In genomic region chr10:95458824-95459223, GRCh38 we compare ENCODE assay signal across 32 cellular contexts.
A peak's percentile ranks its signal among the peaks of the same experiment; 100 is the strongest.
DNase-seq lines count a peak whose midpoint lies in the region; ATAC-seq, FAIRE-seq and TF ChIP-seq lines count a peak whose summit lies in the region.
"Had no signal": no experiment of that assay in that cellular context is flagged by ENCODE, and none has a peak within 500 bp of the region (broad histone marks: within the 10 kb centered on the region; RNA-seq: fewer than 3 reads in every experiment).

No MANE protein-coding gene starts in this region.

- no peak overlapping the region for H3K4me3 Mint-ChIP-seq in GM23338
- H3K4me3 Mint-ChIP-seq: activated naive CD4-positive, alpha-beta T cell treated with anti-CD3 and anti-CD28 coated beads, Interleukin-2, amount 50 U/mL, for 24 hours; CD4-positive, CD25-positive, alpha-beta regulatory T cell; central memory CD8-positive, alpha-beta T cell; immature natural killer cell; stimulated activated effector memory CD8-positive, alpha-beta T cell treated with anti-CD3 and anti-CD28 coated beads, Interleukin-12 subunit alpha, Interleukin-12 subunit beta, amount 100 ng/mL, for 72 hours had no signal

- TF ChIP-seq RAD21 in HepG2 (CRISPR knock-in tag; IDR thresholded peaks at IDR 0.05): no peak

- BruUV-seq in HepG2 (replicated peaks; lab: Mats Ljungman, UMichigan): no TSS peak

- H3F3A ChIP-seq in GM23338 (replicated peaks; ENCODE audit: low read depth): no peaks in the 10 kb centered on the region

- intact Hi-C loops in HepG2 (cut with micrococcal nuclease; ENCODE audit: unreplicated experiment): loop anchor here (1.0 kb wide), 1 partner anchor 8 kb away; no protein-coding TSS in a partner anchor
- intact Hi-C loops in gastrocnemius medialis (cut with DNase I; ENCODE audit: low total_unique reads): no loop called here
- intact Hi-C loops in breast epithelium (cut with DNase I; ENCODE audit: low total_unique reads): no loop called here

- H3K27ac Mint-ChIP-seq in GM23338: peak overlapping the region; percentile 40; the same call in 1 of the 2 replicates
- H3K27ac Mint-ChIP-seq: activated naive CD4-positive, alpha-beta T cell treated with anti-CD3 and anti-CD28 coated beads, Interleukin-2, amount 50 U/mL, for 24 hours; CD4-positive, CD25-positive, alpha-beta regulatory T cell; immature natural killer cell; stimulated activated effector memory CD8-positive, alpha-beta T cell treated with anti-CD3 and anti-CD28 coated beads, Interleukin-12 subunit alpha, Interleukin-12 subunit beta, amount 100 ng/mL, for 72 hours had no signal

- peaks cover 52% of the 10 kb centered on the region for H3K4me1 ChIP-seq in GM23338 (ENCODE audit: insufficient read depth)
- peaks cover 97% of the 10 kb centered on the region for H3K4me1 ChIP-seq in HepG2 (ENCODE audit: insufficient read depth, low read length)
- peaks cover 33 to 52% of the 10 kb centered on the region in 2 donors for H3K4me1 ChIP-seq in gastrocnemius medialis
- peaks cover 0 to 8% of the 10 kb centered on the region in 2 donors for H3K4me1 ChIP-seq in breast epithelium
- H3K4me1 ChIP-seq: foreskin keratinocyte had no signal

- H3K9ac ChIP-seq in HepG2 (ENCODE audit: insufficient read depth, low read depth, low read length): peak overlapping the region; percentile 29; the same call in 1 of the 2 replicates

- H3K27me3 Mint-ChIP-seq in GM23338 (ENCODE audit: insufficient read depth, low read depth, poor library complexity): peaks cover 3% of the 10 kb centered on the region
- H3K27me3 Mint-ChIP-seq: activated naive CD4-positive, alpha-beta T cell treated with anti-CD3 and anti-CD28 coated beads, Interleukin-2, amount 50 U/mL, for 24 hours had no signal

- WGBS in HepG2 (ENCODE audit: low lambda C conversion rate): 83% methylated on average over 1 of the region's 1 CpG

- no peaks in the 10 kb centered on the region for H3K9me2 ChIP-seq in GM23338 (ENCODE audit: insufficient read depth)

- H3K9me3 Mint-ChIP-seq in GM23338: no peaks in the 10 kb centered on the region
- H3K9me3 Mint-ChIP-seq: activated naive CD4-positive, alpha-beta T cell treated with anti-CD3 and anti-CD28 coated beads, Interleukin-2, amount 50 U/mL, for 24 hours; central memory CD8-positive, alpha-beta T cell; immature natural killer cell; stimulated activated effector memory CD8-positive, alpha-beta T cell treated with anti-CD3 and anti-CD28 coated beads, Interleukin-12 subunit alpha, Interleukin-12 subunit beta, amount 100 ng/mL, for 72 hours had no signal

- no peak for TF ChIP-seq EP300 in HepG2 (IDR thresholded peaks at IDR 0.05; ENCODE audit: low read depth in 2 of 2, low read length in 2 of 2)
- TF ChIP-seq EP300 in HepG2 (CRISPR knock-in tag; IDR thresholded peaks at IDR 0.05; ENCODE audit: borderline replicate concordance): no peak

- peaks cover 46% of the 10 kb centered on the region for H3K4me1 Mint-ChIP-seq in GM23338
- H3K4me1 Mint-ChIP-seq: activated naive CD4-positive, alpha-beta T cell treated with anti-CD3 and anti-CD28 coated beads, Interleukin-2, amount 50 U/mL, for 24 hours; CD4-positive, CD25-positive, alpha-beta regulatory T cell; central memory CD8-positive, alpha-beta T cell; immature natural killer cell; stimulated activated effector memory CD8-positive, alpha-beta T cell treated with anti-CD3 and anti-CD28 coated beads, Interleukin-12 subunit alpha, Interleukin-12 subunit beta, amount 100 ng/mL, for 72 hours had no signal

- DNase-seq in GM23338 (ENCODE audit: low spot score) (no peak), astrocyte of the hippocampus (ENCODE audit: low read depth, low spot score) (peak; percentile 59), HepG2 (ENCODE audit: low spot score) (no peak), gastrocnemius medialis (no peak), SHP77 (lab: John Stamatoyannopoulos, UW) (no peak), breast epithelium (ENCODE audit: low spot score in 2 of 2) (no peak)
- DNase-seq: activated CD4-positive, alpha-beta T cell treated with anti-CD3 and anti-CD28 coated beads for 4 hours; activated CD8-positive, alpha-beta memory T cell treated with anti-CD3 and anti-CD28 coated beads for 24 hours; activated T-cell treated with anti-CD3 and anti-CD28 coated beads for 4 hours; AML-193; amygdala; Calu3; CD4-positive, CD25-positive, alpha-beta regulatory T cell; DMS79 treated with DMSO at 0.1 percent for 48 hours; esophagus squamous epithelium; foreskin keratinocyte; GDM1; immature natural killer cell; IMR-90; mesendoderm; NCI-H146; NCI-H510A; substantia nigra; T1000 had no signal

- H3K27me3 ChIP-seq in GM23338 (ENCODE audit: insufficient read depth) (no peaks in the 10 kb centered on the region), HepG2 (ENCODE audit: control insufficient read depth in 1 of 2, insufficient read depth in 2 of 2, low read length in 2 of 2) (no peaks in the 10 kb centered on the region), gastrocnemius medialis (no peaks in the 10 kb centered on the region), breast epithelium (no peaks in the 10 kb centered on the region)
- H3K27me3 ChIP-seq: esophagus squamous epithelium had no signal

- H3K4me2 ChIP-seq in GM23338: peak overlapping the region; percentile 36
- H3K4me2 ChIP-seq in HepG2 (ENCODE audit: low read depth, low read length): 0 out of 2 replicates have a peak overlapping the region, but pooled peaks have one; percentile 69

- no peak for FAIRE-seq in HepG2 (lab: Jason Lieb, UNC)
- FAIRE-seq: endometrium had no signal

- TF ChIP-seq POLR2A in HepG2 (IDR thresholded peaks at IDR 0.05; ENCODE audit: insufficient read depth in 1 of 2, low read depth in 2 of 2, low read length in 2 of 2) (no peak), gastrocnemius medialis (IDR thresholded peaks at IDR 0.05) (no peak), breast epithelium (IDR thresholded peaks at IDR 0.05) (no peak)

- H4K20me1 ChIP-seq in GM23338 (replicated peaks; ENCODE audit: insufficient read depth) (no peaks in the 10 kb centered on the region; the same call in 1 of the 2 replicates), HepG2 (ENCODE audit: insufficient read depth, low read length) (no peaks in the 10 kb centered on the region)

- POLR2A ChIA-PET in HepG2 (lab: Yijun Ruan, JAX): interaction anchor here (1.0 to 1.6 kb wide), 4 partner anchors 8 to 102 kb away, joined by 3 to 7 read pairs (median 4); partner anchors contain the start of gene SORBS1

- H3K36me3 Mint-ChIP-seq in GM23338 (ENCODE audit: low read depth): no peaks in the 10 kb centered on the region
- H3K36me3 Mint-ChIP-seq: activated naive CD4-positive, alpha-beta T cell treated with anti-CD3 and anti-CD28 coated beads, Interleukin-2, amount 50 U/mL, for 24 hours; CD4-positive, CD25-positive, alpha-beta regulatory T cell; immature natural killer cell; stimulated activated effector memory CD8-positive, alpha-beta T cell treated with anti-CD3 and anti-CD28 coated beads, Interleukin-12 subunit alpha, Interleukin-12 subunit beta, amount 100 ng/mL, for 72 hours had no signal

- in situ Hi-C loops in HepG2 (cut with HindIII; ENCODE audit: extremely low pct_ligation_motif_present, low pct_unique_long_range_greater_than_20kb): no loop called here
- in situ Hi-C loops in gastrocnemius medialis (cut with MboI; ENCODE audit: low sequenced_read_pairs in 4 of 4): no loop called here

- no peak overlapping the region for H2AFZ ChIP-seq in GM23338
- no peak overlapping the region for H2AFZ ChIP-seq in HepG2 (ENCODE audit: low read length)

- TF ChIP-seq CTCF in GM23338 (conservative IDR thresholded peaks at IDR 0.05; ENCODE audit: low read depth in 2 of 2) (no peak), HepG2 (CRISPR knock-in tag; IDR thresholded peaks at IDR 0.05) (no peak), gastrocnemius medialis (IDR thresholded peaks at IDR 0.05 in 4 of 5, conservative IDR thresholded peaks at IDR 0.05 in 1 of 5) (no peak), breast epithelium (IDR thresholded peaks at IDR 0.05) (no peak)

- ATAC-seq in GM23338: no peak
- no peak for ATAC-seq in HepG2
- no peak for ATAC-seq in gastrocnemius medialis
- no peak for ATAC-seq in GM18520 (IDR thresholded peaks at IDR 0.05; ENCODE audit: unreplicated experiment)
- ATAC-seq in HG03565 (IDR thresholded peaks at IDR 0.05; ENCODE audit: unreplicated experiment): no peak
- ATAC-seq: foreskin keratinocyte; HCT116; stimulated activated effector memory CD8-positive, alpha-beta T cell treated with anti-CD3 and anti-CD28 coated beads, Interleukin-12 subunit alpha, Interleukin-12 subunit beta, amount 100 ng/mL, for 72 hours had no signal

- H3K9me3 ChIP-seq in HepG2 (ENCODE audit: low read length): no peaks in the 10 kb centered on the region
- H3K9me3 ChIP-seq in gastrocnemius medialis: no peaks in the 10 kb centered on the region
- H3K9me3 ChIP-seq in breast epithelium: no peaks in the 10 kb centered on the region
- H3K9me3 ChIP-seq: esophagus squamous epithelium had no signal

- H3K27ac ChIP-seq in GM23338 (ENCODE audit: low read depth) (no peak overlapping the region), HepG2 (ENCODE audit: extremely low read length, insufficient read depth, low read length) (peak overlapping the region; percentile 95), gastrocnemius medialis (peak overlapping the region; percentile 16 to 68 (median 50)), breast epithelium (no peak overlapping the region)
- H3K27ac ChIP-seq: foreskin keratinocyte, VCaP had no signal

- no peaks in the 10 kb centered on the region for H3K36me3 ChIP-seq in GM23338 (ENCODE audit: insufficient read depth)
- H3K36me3 ChIP-seq in HepG2 (replicated peaks in 1 of 2; ENCODE audit: control insufficient read depth in 1 of 2, insufficient read depth in 2 of 2, low read length in 2 of 2): peaks cover 0 to 4% of the 10 kb centered on the region in 2 experiments; a peak in 4 of 5 replicates
- no peaks in the 10 kb centered on the region for H3K36me3 ChIP-seq in gastrocnemius medialis
- H3K36me3 ChIP-seq in breast epithelium: no peaks in the 10 kb centered on the region
- H3K36me3 ChIP-seq: esophagus squamous epithelium had no signal

- CTCF ChIA-PET in HepG2 (lab: Yijun Ruan, JAX; ENCODE audit: low intra/inter-chr PET ratio, low total read pairs): no interaction called here

- no peaks in the 10 kb centered on the region; the same call in none of the 2 replicates for H3K79me2 ChIP-seq in GM23338 (replicated peaks; ENCODE audit: insufficient read depth)
- peaks cover 20% of the 10 kb centered on the region for H3K79me2 ChIP-seq in HepG2 (ENCODE audit: insufficient read depth, low read length)

- no peak overlapping the region for H3K4me3 ChIP-seq in GM23338
- H3K4me3 ChIP-seq in HepG2 (replicated peaks in 1 of 3; ENCODE audit: insufficient read depth in 1 of 3, low read depth in 2 of 3, low read length in 3 of 3): no peak overlapping the region
- H3K4me3 ChIP-seq in gastrocnemius medialis: no peak overlapping the region
- no peak overlapping the region for H3K4me3 ChIP-seq in breast epithelium

TF ChIP-seq in GM23338, 12 proteins besides CTCF, POLR2A, EP300 and RAD21 (continues in another document):
- TF ChIP-seq CREB1 (CRISPR knock-in tag; IDR thresholded peaks at IDR 0.05; ENCODE audit: low read depth) (no peak), STAT1 (IDR thresholded peaks at IDR 0.05; ENCODE audit: unreplicated experiment) (no peak), EZH2phosphoT487 (IDR thresholded peaks at IDR 0.05; ENCODE audit: unreplicated experiment) (no peak)

TF ChIP-seq in HepG2, 621 proteins besides CTCF, POLR2A, EP300 and RAD21 (continues in another document):
- no peak for TF ChIP-seq FOXM1 (CRISPR knock-in tag; IDR thresholded peaks at IDR 0.05)
- TF ChIP-seq IRX3 (CRISPR knock-in tag; IDR thresholded peaks at IDR 0.05; ENCODE audit: borderline replicate concordance, low read depth): no peak

Comparison
In these comparisons a context has a peak if more than half of its experiments do, and no peak if none do; other contexts are left out.
1. H3K27ac ChIP-seq: peak in HepG2 (single experiment) and gastrocnemius medialis (4 of 4); none in GM23338 (single experiment) and breast epithelium (0 of 2).